Comparison of ENCODE assay signal across 25 cellular contexts in the genomic region with DNA sequence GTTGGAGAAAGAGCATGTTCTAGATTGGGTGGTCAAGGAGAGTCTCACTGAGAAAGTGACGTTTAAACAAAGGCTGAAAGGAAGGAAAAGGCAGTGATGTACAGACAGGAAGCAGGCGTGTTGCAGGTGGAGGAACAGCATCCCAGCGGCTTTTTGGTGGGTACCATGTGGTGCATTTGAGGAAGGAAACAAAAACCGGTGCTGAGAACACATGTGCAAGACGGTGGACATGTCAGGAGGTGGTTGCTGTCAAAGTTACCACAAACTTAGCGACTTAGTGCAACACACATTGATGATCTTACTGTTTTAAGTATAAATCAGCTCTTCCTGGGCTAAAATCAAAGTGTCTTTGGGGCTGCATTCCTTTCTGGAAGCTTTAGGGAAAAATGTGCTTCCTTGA.
"Had no signal": no experiment of that assay in that cellular context is flagged by ENCODE, and none has a peak within 500 bp of the region (broad histone marks: within the 10 kb centered on the region; RNA-seq: fewer than 3 reads in every experiment).

No MANE protein-coding gene starts in this region.

- H3K4me3 Mint-ChIP-seq: activated naive CD8-positive, alpha-beta T cell; endodermal cell; natural killer cell treated with Interleukin-12 subunit alpha and Interleukin-12 subunit beta and Interleukin-15 and Interleukin-18, amount 100 ng/mL, for 72 hours; stimulated activated naive B cell treated with anti-CD40 and anti-IgM and Interleukin-4, amounts not matched to agents 10 μg/mL and 1 μg/mL and 100 μg/mL, for 72 hours; WTC11 had no signal

- DNase-seq: activated CD4-positive, alpha-beta T cell treated with anti-CD3 and anti-CD28 coated beads, Interleukin-2, amount 50 U/mL, for 1 hour; activated effector memory CD4-positive, alpha-beta T cell treated with Interleukin-2 at 50 U/mL for 16 hours; activated naive CD4-positive, alpha-beta T cell treated with Interleukin-2 at 50 U/mL for 16 hours; brain microvascular endothelial cell; caudate nucleus; endodermal cell; foreskin melanocyte; heart right ventricle; left ventricle myocardium inferior; mucosa of descending colon; stimulated activated CD4-positive, alpha-beta T cell treated with anti-CD3 and anti-CD28 coated beads, Interleukin-1b, Interleukin-23, amount 100 ng/mL, for 48 hours; stimulated activated naive B cell treated with anti-CD40 and anti-IgM and Interleukin-4, amounts not matched to agents 10 μg/mL and 1 μg/mL and 100 μg/mL, for 72 hours; stomach; T-helper 2 cell; thyroid gland; upper lobe of left lung had no signal

- H3K27me3 Mint-ChIP-seq: activated naive CD8-positive, alpha-beta T cell had no signal

- H3K9me3 Mint-ChIP-seq: endodermal cell; stimulated activated naive B cell treated with anti-CD40 and anti-IgM and Interleukin-4, amounts not matched to agents 10 μg/mL and 1 μg/mL and 100 μg/mL, for 72 hours; WTC11 had no signal

- H3K4me2 ChIP-seq: smooth muscle cell had no signal

- H3K27me3 ChIP-seq: ascending aorta, brain microvascular endothelial cell, esophagus muscularis mucosa, right atrium auricular region, stomach, thyroid gland, upper lobe of left lung, vagina had no signal

- H3K4me1 ChIP-seq: ascending aorta, esophagus muscularis mucosa, heart right ventricle, left ventricle myocardium inferior, right atrium auricular region, stomach, thyroid gland, upper lobe of left lung, vagina had no signal

- H3K27ac ChIP-seq: ascending aorta, brain microvascular endothelial cell, esophagus muscularis mucosa, heart right ventricle, left ventricle myocardium inferior, right atrium auricular region, stomach, thyroid gland, upper lobe of left lung, vagina had no signal

- ATAC-seq: heart right ventricle; mucosa of descending colon; natural killer cell treated with Interleukin-12 subunit alpha and Interleukin-12 subunit beta and Interleukin-15 and Interleukin-18, amount 100 ng/mL, for 72 hours; stimulated activated naive B cell treated with anti-CD40 and anti-IgM and Interleukin-4, amounts not matched to agents 10 μg/mL and 1 μg/mL and 100 μg/mL, for 72 hours; WTC11 had no signal

- H3K36me3 Mint-ChIP-seq: activated naive CD8-positive, alpha-beta T cell; stimulated activated naive B cell treated with anti-CD40 and anti-IgM and Interleukin-4, amounts not matched to agents 10 μg/mL and 1 μg/mL and 100 μg/mL, for 72 hours; WTC11 had no signal

- H3K9me3 ChIP-seq: ascending aorta, esophagus muscularis mucosa, heart right ventricle, left ventricle myocardium inferior, mucosa of descending colon, right atrium auricular region, stomach, thyroid gland, upper lobe of left lung, vagina had no signal

- H3K4me3 ChIP-seq: ascending aorta, esophagus muscularis mucosa, heart right ventricle, left ventricle myocardium inferior, lung, mucosa of descending colon, right atrium auricular region, smooth muscle cell, stomach, thyroid gland, upper lobe of left lung, vagina had no signal

- H3K36me3 ChIP-seq: ascending aorta, brain microvascular endothelial cell, esophagus muscularis mucosa, heart right ventricle, left ventricle myocardium inferior, right atrium auricular region, stomach, thyroid gland, upper lobe of left lung, vagina had no signal

- H3K4me1 Mint-ChIP-seq: endodermal cell had no signal

- H3K27ac Mint-ChIP-seq: activated naive CD8-positive, alpha-beta T cell; endodermal cell; natural killer cell treated with Interleukin-12 subunit alpha and Interleukin-12 subunit beta and Interleukin-15 and Interleukin-18, amount 100 ng/mL, for 72 hours; stimulated activated naive B cell treated with anti-CD40 and anti-IgM and Interleukin-4, amounts not matched to agents 10 μg/mL and 1 μg/mL and 100 μg/mL, for 72 hours; WTC11 had no signal
